8 cellular contexts compared by ENCODE assay signal in the genomic region with DNA sequence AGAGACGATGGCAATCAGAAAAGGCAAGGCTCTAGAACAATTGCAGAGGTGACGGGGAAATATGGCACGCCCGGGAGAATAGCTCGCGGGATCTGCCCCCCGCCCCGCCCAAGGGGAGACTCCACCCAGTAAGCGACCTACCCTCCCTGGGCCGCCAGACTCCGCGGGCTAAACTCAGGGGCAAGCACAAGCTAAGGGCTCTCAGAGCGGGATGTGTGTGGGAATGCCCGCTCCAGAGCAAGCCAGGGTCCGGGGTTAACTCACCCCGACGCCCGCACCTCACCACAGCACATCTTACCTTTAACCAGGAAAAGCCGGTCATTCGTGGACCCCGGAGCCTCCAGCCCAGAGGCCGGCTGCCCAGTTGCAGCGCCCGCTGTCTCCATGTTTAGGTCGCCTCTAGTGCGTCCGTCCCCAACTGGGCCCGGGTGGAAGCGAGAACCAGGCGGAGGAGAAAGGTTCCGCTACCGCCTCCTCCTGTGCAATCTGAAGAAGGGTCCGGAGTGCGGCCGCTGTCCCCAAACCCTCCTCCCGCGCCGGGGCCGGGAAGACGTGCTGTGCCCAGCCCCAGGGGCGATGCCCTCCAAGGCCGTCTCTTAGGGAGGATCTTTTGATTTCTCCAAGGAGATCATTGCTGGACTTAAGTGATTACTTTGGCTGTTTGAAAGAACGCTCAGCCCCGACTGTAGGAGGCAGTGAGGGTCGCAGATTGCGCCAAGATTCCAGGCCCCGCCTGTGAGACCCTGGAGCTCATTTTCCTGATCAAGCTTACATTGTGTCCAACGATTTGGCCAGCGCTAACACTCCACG. TPM values are rescaled to one million over a fixed set of nuclear protein-coding genes. Genes with fewer than 3 reads are reported as not detected.
DNase-seq lines count a peak whose midpoint lies in the region; ATAC-seq, FAIRE-seq and TF ChIP-seq lines count a peak whose summit lies in the region.

A gene (minus strand): TSS at position 406 of the 810 bp plus-strand sequence. CDS start 20 bp downstream, at position 386.

- CTCF ChIA-PET in mammary epithelial cell (lab: Charles Lee; ENCODE audit: low non-redundant PET), result interaction anchor here (1.5 kb wide), 1 partner anchor 9 kb away, joined by 7 read pairs; no protein-coding TSS in a partner anchor

- H3K27ac Mint-ChIP-seq in T-helper 1 cell treated with Interleukin-12 subunit alpha and Interleukin-12 subunit beta and Interleukin-4 antibody, amounts not matched to agents 30 μg/mL and 1 μg/mL, for 36 hours, result peak within 1 kb of the TSS; percentile 89

- H3K4me1 ChIP-seq in mammary epithelial cell (ENCODE audit: insufficient read depth, low read length), result peaks cover 10% of the 10 kb centered on the region
- peaks cover 34% of the 10 kb centered on the region for H3K4me1 ChIP-seq in keratinocyte (ENCODE audit: control insufficient read depth, extremely low read depth, insufficient read depth, low read length)

- H3K4me2 ChIP-seq in mammary epithelial cell (ENCODE audit: insufficient read depth, low read depth, low read length) (peak within 1 kb of the TSS; percentile 88), keratinocyte (ENCODE audit: control insufficient read depth, extremely low read depth, insufficient read depth, low read depth, low read length) (peak within 1 kb of the TSS; percentile 95)

- no peaks in the 10 kb centered on the region for H3K27me3 ChIP-seq in mammary epithelial cell (ENCODE audit: insufficient read depth, low read length)
- no peaks in the 10 kb centered on the region for H3K27me3 ChIP-seq in keratinocyte (ENCODE audit: control insufficient read depth, extremely low read depth, insufficient read depth, low read length)

- H2AFZ ChIP-seq in mammary epithelial cell (ENCODE audit: low read depth, low read length) (peak within 1 kb of the TSS; percentile 96), keratinocyte (ENCODE audit: control insufficient read depth, low read length) (peak within 1 kb of the TSS; percentile 90)

- no peak for FAIRE-seq in keratinocyte (lab: Jason Lieb, UNC)

- H3K79me2 ChIP-seq in mammary epithelial cell (ENCODE audit: insufficient read depth, low read length) (peaks cover 14% of the 10 kb centered on the region), keratinocyte (ENCODE audit: control insufficient read depth, insufficient read depth, low read length) (peaks cover 7% of the 10 kb centered on the region)

- TSS peak; percentile 63 for BruUV-seq in mammary epithelial cell (replicated peaks; lab: Mats Ljungman, UMichigan)

- H3K36me3 Mint-ChIP-seq in T-helper 1 cell treated with Interleukin-12 subunit alpha and Interleukin-12 subunit beta and Interleukin-4 antibody, amounts not matched to agents 30 μg/mL and 1 μg/mL, for 36 hours (ENCODE audit: low read depth), result peaks cover 5% of the 10 kb centered on the region

- no peaks in the 10 kb centered on the region for H3K9me3 Mint-ChIP-seq in T-helper 1 cell treated with Interleukin-12 subunit alpha and Interleukin-12 subunit beta and Interleukin-4 antibody, amounts not matched to agents 30 μg/mL and 1 μg/mL, for 36 hours

- in situ Hi-C loops in mammary epithelial cell (cut with MboI; ENCODE audit: low sequenced_read_pairs in 2 of 2), result loop anchor here (10.0 to 25.0 kb wide), 2 partner anchors 281 to 564 kb away; no protein-coding TSS in a partner anchor

- H3K36me3 ChIP-seq in mammary epithelial cell (ENCODE audit: insufficient read depth, low read length) (peaks cover 6% of the 10 kb centered on the region), keratinocyte (ENCODE audit: control insufficient read depth in 2 of 2, extremely low read depth in 1 of 2, insufficient read depth in 2 of 2, low read length in 2 of 2) (peaks cover 3% of the 10 kb centered on the region in 2 experiments)

- peaks cover 20% of the 10 kb centered on the region for H3K27me3 Mint-ChIP-seq in T-helper 1 cell treated with Interleukin-12 subunit alpha and Interleukin-12 subunit beta and Interleukin-4 antibody, amounts not matched to agents 30 μg/mL and 1 μg/mL, for 36 hours (ENCODE audit: low read depth)

- peak within 1 kb of the TSS; percentile 82 for H3K9ac ChIP-seq in mammary epithelial cell (ENCODE audit: insufficient read depth, low read length)
- peak within 1 kb of the TSS; percentile 92 for H3K9ac ChIP-seq in keratinocyte (ENCODE audit: control insufficient read depth, extremely low read depth, insufficient read depth, low read length)

- no peaks in the 10 kb centered on the region for H3K9me1 ChIP-seq in keratinocyte (ENCODE audit: control insufficient read depth, extremely low read depth, insufficient read depth, low read length)

- 2% methylated on average over 31 of the region's 50 CpGs for WGBS in mammary epithelial cell (ENCODE audit: low coverage, missing lambda C conversion rate)

- H3K27ac ChIP-seq in mammary epithelial cell (ENCODE audit: insufficient read depth, low read depth, low read length) (peak within 1 kb of the TSS; percentile 70), keratinocyte (ENCODE audit: control insufficient read depth, insufficient read depth, low read length) (peak within 1 kb of the TSS; percentile 76)

- H4K20me1 ChIP-seq in mammary epithelial cell (ENCODE audit: insufficient read depth, low read length) (no peaks in the 10 kb centered on the region), keratinocyte (ENCODE audit: control insufficient read depth, extremely low read depth, insufficient read depth, low read length) (no peaks in the 10 kb centered on the region)

- dilution Hi-C loops in mammary epithelial cell (cut with HindIII; ENCODE audit: low sequenced_read_pairs), result loop anchor here (10.0 kb wide), 1 partner anchor 51 kb away; no protein-coding TSS in a partner anchor
- dilution Hi-C loops in keratinocyte (cut with MboI; ENCODE audit: extremely low pct_ligation_motif_present, low sequenced_read_pairs), result no loop called here

- H3K9me3 ChIP-seq in mammary epithelial cell (replicated peaks; ENCODE audit: insufficient read depth, low read length), result no peaks in the 10 kb centered on the region
- no peaks in the 10 kb centered on the region for H3K9me3 ChIP-seq in keratinocyte (ENCODE audit: control insufficient read depth, low read depth, low read length)

- DNase-seq in mammary epithelial cell (peak; percentile 93), keratinocyte (ENCODE audit: low read depth, low spot score) (no peak), T1000 (lab: John Stamatoyannopoulos, UW) (no peak), NCI-H748 (lab: John Stamatoyannopoulos, UW; ENCODE audit: unreplicated experiment) (no peak)
- peak; percentile 82 to 84 for DNase-seq in stimulated activated CD4-positive, alpha-beta T cell treated with anti-CD3 and anti-CD28 coated beads, Interleukin-15, amount 100 ng/mL, for 48 hours (ENCODE audit: low read depth in 2 of 2)

- H3K4me3 Mint-ChIP-seq in T-helper 1 cell treated with Interleukin-12 subunit alpha and Interleukin-12 subunit beta and Interleukin-4 antibody, amounts not matched to agents 30 μg/mL and 1 μg/mL, for 36 hours, result peak within 1 kb of the TSS; percentile 98

- ATAC-seq in GM18868 (IDR thresholded peaks at IDR 0.05; ENCODE audit: unreplicated experiment), result peak; percentile 89
- peak; percentile 85 for ATAC-seq in HG03095 (IDR thresholded peaks at IDR 0.05; ENCODE audit: unreplicated experiment)

- TF ChIP-seq CTCF in mammary epithelial cell (conservative IDR thresholded peaks at IDR 0.05 in 1 of 2, IDR thresholded peaks at IDR 0.05 in 1 of 2; ENCODE audit: extremely low read depth in 1 of 2, insufficient read depth in 1 of 2, low read depth in 1 of 2, low read length in 2 of 2) (peak in 1 of 2 donors; percentile 36), keratinocyte (optimal IDR thresholded peaks at IDR 0.05 in 1 of 3, IDR thresholded peaks at IDR 0.05 in 1 of 3, conservative IDR thresholded peaks at IDR 0.05 in 1 of 3; ENCODE audit: extremely low read depth in 1 of 3, insufficient read depth in 2 of 3, low read length in 3 of 3) (peak in 1 of 3 experiments; percentile 43)

- H3K4me1 Mint-ChIP-seq in T-helper 1 cell treated with Interleukin-12 subunit alpha and Interleukin-12 subunit beta and Interleukin-4 antibody, amounts not matched to agents 30 μg/mL and 1 μg/mL, for 36 hours (ENCODE audit: low read depth), result peaks cover 31% of the 10 kb centered on the region

- intact Hi-C loops in mammary epithelial cell (cut with micrococcal nuclease), result loop anchor here (1.0 to 5.0 kb wide), 2 partner anchors 57 to 289 kb away; no protein-coding TSS in a partner anchor

- H3K4me3 ChIP-seq in mammary epithelial cell (replicated peaks in 1 of 3; ENCODE audit: insufficient read depth in 1 of 3, low read depth in 2 of 3, low read length in 3 of 3) (peak within 1 kb of the TSS; percentile 60 to 83 (median 81)), keratinocyte (ENCODE audit: control insufficient read depth in 2 of 3, extremely low read depth in 1 of 3, insufficient read depth in 2 of 3, low read depth in 1 of 3, low read length in 3 of 3) (peak within 1 kb of the TSS; percentile 67 to 80 (median 77))

RNA-seq across cellular contexts. Expression of the gene that starts here (rescaled TPM):
- total RNA-seq in mammary epithelial cell, result 10 to 100 TPM in 1 of 2 donors, 1 to 10 TPM in 1; 6.0 to 13.8 TPM
- polyA plus RNA-seq in mammary epithelial cell (4.7 TPM), keratinocyte (8.1 to 11.0 TPM (median 9.3 TPM) in 3 replicates)
- polyA minus RNA-seq in mammary epithelial cell (3.6 TPM), keratinocyte (0.69 to 3.6 TPM (median 2.1 TPM) in 3 replicates)
- polyA plus RNA-seq in keratinocyte (2011; ENCODE audit: low read depth), result 6.9 TPM
- polyA plus RNA-seq in keratinocyte (2011; cell fraction: cytosol; rRNA removed), result 7.6 and 11.3 TPM in 2 replicates
- 9.7 and 10.8 TPM in 2 replicates for polyA plus RNA-seq in keratinocyte (2011; cell fraction: nucleus; rRNA removed)
- 8.4 and 10.3 TPM in 2 replicates for polyA plus RNA-seq in keratinocyte (2012; ENCODE audit: low replicate concordance)
- 3.8 TPM for polyA minus RNA-seq in keratinocyte (2011; cell fraction: cytosol; rRNA and poly(A)+ RNA removed)
- polyA minus RNA-seq in keratinocyte (2011; cell fraction: nucleus; rRNA and poly(A)+ RNA removed), result 3.0 and 8.1 TPM in 2 replicates

Comparison
In these comparisons a context has a peak if more than half of its experiments do, and no peak if none do; other contexts are left out.
1. DNase-seq: peak in mammary epithelial cell (single experiment) and stimulated activated CD4-positive, alpha-beta T cell treated with anti-CD3 and anti-CD28 coated beads, Interleukin-15, amount 100 ng/mL, for 48 hours (2 of 2); none in keratinocyte (single experiment), T1000 (single experiment) and NCI-H748 (single experiment).